In genomic region chr15:89077750-89078149, GRCh38 we compare ENCODE assay signal across 21 cellular contexts.
"Had no signal": no experiment of that assay in that cellular context is flagged by ENCODE, and none has a peak within 500 bp of the region (broad histone marks: within the 10 kb centered on the region; RNA-seq: fewer than 3 reads in every experiment).

No MANE protein-coding gene starts in this region.

- H3K9me3 Mint-ChIP-seq: natural killer cell; stimulated activated memory B cell treated with anti-CD40 and anti-IgM and Interleukin-4, amounts not matched to agents 10 μg/mL and 1 μg/mL and 100 μg/mL, for 72 hours; T-helper 2 cell treated with Interferon-gamma antibody and Interleukin-4, amounts not matched to agents 5 μg/mL and 100 μg/mL, for 36 hours had no signal

- H3K4me3 Mint-ChIP-seq: natural killer cell; stimulated activated memory B cell treated with anti-CD40 and anti-IgM and Interleukin-4, amounts not matched to agents 10 μg/mL and 1 μg/mL and 100 μg/mL, for 72 hours; T-helper 2 cell treated with Interferon-gamma antibody and Interleukin-4, amounts not matched to agents 5 μg/mL and 100 μg/mL, for 36 hours; WTC11 had no signal

- H3K36me3 Mint-ChIP-seq: natural killer cell; stimulated activated memory B cell treated with anti-CD40 and anti-IgM and Interleukin-4, amounts not matched to agents 10 μg/mL and 1 μg/mL and 100 μg/mL, for 72 hours had no signal

- DNase-seq: activated CD4-positive, alpha-beta T cell treated with anti-CD3 and anti-CD28 coated beads, Interleukin-2, amount 50 U/mL, for 1 hour; activated gamma-delta T cell treated with Interleukin-2 at 50 U/mL for 16 hours; cerebellar nuclear complex; cortex of kidney; heart left ventricle; kidney; natural killer cell; ovary; sigmoid colon; SK-N-SH; stimulated activated CD4-positive, alpha-beta T cell treated with anti-CD3 and anti-CD28 coated beads, Interleukin-4, amount 100 ng/mL, for 24 hours; thyroid gland had no signal

- H3K27ac Mint-ChIP-seq: natural killer cell; stimulated activated memory B cell treated with anti-CD40 and anti-IgM and Interleukin-4, amounts not matched to agents 10 μg/mL and 1 μg/mL and 100 μg/mL, for 72 hours; T-helper 2 cell treated with Interferon-gamma antibody and Interleukin-4, amounts not matched to agents 5 μg/mL and 100 μg/mL, for 36 hours; WTC11 had no signal

- H3K9me3 ChIP-seq: gastroesophageal sphincter, heart left ventricle, ovary, sigmoid colon, SK-N-SH, thyroid gland had no signal

- FAIRE-seq: bronchial epithelial cell, endometrium, kidney, TTC549 had no signal

- H3K4me3 ChIP-seq: gastroesophageal sphincter, heart left ventricle, lung, ovary, sigmoid colon, thyroid gland had no signal

- H3K36me3 ChIP-seq: gastroesophageal sphincter, heart left ventricle, ovary, sigmoid colon, thyroid gland had no signal

- ATAC-seq: gastroesophageal sphincter; heart left ventricle; left lobe of liver; natural killer cell; stimulated activated memory B cell treated with anti-CD40 and anti-IgM and Interleukin-4, amounts not matched to agents 10 μg/mL and 1 μg/mL and 100 μg/mL, for 72 hours; WTC11 had no signal

- H3K4me1 ChIP-seq: gastroesophageal sphincter, sigmoid colon, thyroid gland had no signal

- H3K27ac ChIP-seq: gastroesophageal sphincter, heart left ventricle, ovary, sigmoid colon, thyroid gland had no signal

- H3K27me3 ChIP-seq: gastroesophageal sphincter, heart left ventricle, ovary, sigmoid colon, thyroid gland had no signal
